In the genomic region with DNA sequence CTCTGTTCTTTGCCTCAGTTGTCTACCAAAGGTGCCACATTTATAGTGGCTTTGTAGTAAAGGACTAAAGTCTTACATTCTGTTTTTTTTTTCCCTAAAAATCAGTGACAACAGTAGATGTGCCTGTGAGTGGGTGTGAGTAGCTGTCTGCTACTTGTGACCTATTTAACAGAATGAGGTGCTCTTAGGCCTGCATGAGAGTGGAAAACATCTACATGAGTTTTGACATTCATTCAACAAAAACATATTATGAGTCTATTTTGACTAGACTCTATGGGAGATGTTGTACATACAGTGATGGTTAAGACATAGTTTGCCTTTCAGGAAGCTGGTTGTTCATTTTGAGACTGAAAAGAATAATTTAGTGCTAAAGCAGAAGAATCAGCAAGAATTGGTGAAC, we compare ENCODE assay signal across 1 cellular context.
TF ChIP-seq lines count a peak whose summit lies in the region.

No MANE protein-coding gene starts in this region.

TF ChIP-seq in WTC11, 78 proteins besides CTCF, POLR2A, EP300 and RAD21 (continued from another document):
- no peak for TF ChIP-seq ZNF532 (CRISPR knock-in tag; IDR thresholded peaks at IDR 0.05; ENCODE audit: borderline replicate concordance)
- TF ChIP-seq, protein P1, sequence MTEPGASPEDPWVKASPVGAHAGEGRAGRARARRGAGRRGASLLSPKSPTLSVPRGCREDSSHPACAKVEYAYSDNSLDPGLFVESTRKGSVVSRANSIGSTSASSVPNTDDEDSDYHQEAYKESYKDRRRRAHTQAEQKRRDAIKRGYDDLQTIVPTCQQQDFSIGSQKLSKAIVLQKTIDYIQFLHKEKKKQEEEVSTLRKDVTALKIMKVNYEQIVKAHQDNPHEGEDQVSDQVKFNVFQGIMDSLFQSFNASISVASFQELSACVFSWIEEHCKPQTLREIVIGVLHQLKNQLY (CRISPR knock-in tag; IDR thresholded peaks at IDR 0.05): no peak
- no peak for TF ChIP-seq HMGXB4 (CRISPR knock-in tag; IDR thresholded peaks at IDR 0.05)
